ENCODE assay signal across 25 cellular contexts in the genomic region with DNA sequence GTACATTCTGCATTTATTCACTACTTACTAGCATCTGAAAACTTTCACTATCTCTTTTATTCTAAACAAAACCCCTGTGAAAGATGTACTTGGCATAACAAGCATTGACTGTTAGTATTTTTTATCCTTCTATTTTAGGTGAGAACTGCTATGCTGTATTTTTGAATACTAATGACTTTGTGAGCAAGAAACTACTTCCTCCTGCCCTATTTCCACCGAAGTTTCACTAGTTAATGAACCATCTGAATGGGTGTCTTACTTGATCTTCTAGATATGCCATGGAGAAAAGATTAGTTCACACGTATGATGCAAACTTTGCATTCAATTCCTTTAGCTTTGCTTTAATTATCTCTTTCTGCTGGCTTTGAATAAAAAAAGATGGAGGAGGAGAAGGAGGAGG.
"Had no signal": no experiment of that assay in that cellular context is flagged by ENCODE, and none has a peak within 500 bp of the region (broad histone marks: within the 10 kb centered on the region; RNA-seq: fewer than 3 reads in every experiment).

No MANE protein-coding gene starts in this region.

- H3K27ac ChIP-seq: brain microvascular endothelial cell, cardiac muscle cell, SK-N-MC, VCaP had no signal

- H3K27me3 Mint-ChIP-seq: activated CD8-positive, alpha-beta memory T cell treated with anti-CD3 and anti-CD28 coated beads, Interleukin-2, amount 10 ng/mL, durations not matched to agents 7 days and 5 days had no signal

- H3K4me3 ChIP-seq: cardiac muscle cell, SK-N-MC had no signal

- H3K9me3 Mint-ChIP-seq: activated naive CD4-positive, alpha-beta T cell treated with anti-CD3 and anti-CD28 coated beads, Interleukin-2, amount 10 ng/mL, durations not matched to agents 7 days and 5 days; activated naive CD8-positive, alpha-beta T cell treated with anti-CD3 and anti-CD28 coated beads for 36 hours; activated T-cell treated with anti-CD3 and anti-CD28 coated beads, Interleukin-2, amount 50 U/mL, for 4 hours had no signal

- H3K27me3 ChIP-seq: brain microvascular endothelial cell, cardiac muscle cell had no signal

- H3K36me3 Mint-ChIP-seq: activated CD8-positive, alpha-beta memory T cell treated with anti-CD3 and anti-CD28 coated beads, Interleukin-2, amount 10 ng/mL, durations not matched to agents 7 days and 5 days; activated naive CD8-positive, alpha-beta T cell treated with anti-CD3 and anti-CD28 coated beads for 36 hours had no signal

- H3K4me3 Mint-ChIP-seq: activated CD8-positive, alpha-beta memory T cell treated with anti-CD3 and anti-CD28 coated beads, Interleukin-2, amount 10 ng/mL, durations not matched to agents 7 days and 5 days; activated naive CD4-positive, alpha-beta T cell treated with anti-CD3 and anti-CD28 coated beads, Interleukin-2, amount 10 ng/mL, durations not matched to agents 7 days and 5 days; activated naive CD8-positive, alpha-beta T cell treated with anti-CD3 and anti-CD28 coated beads for 36 hours; activated T-cell treated with anti-CD3 and anti-CD28 coated beads, Interleukin-2, amount 50 U/mL, for 4 hours had no signal

- DNase-seq: activated CD4-positive, alpha-beta T cell treated with anti-CD3 and anti-CD28 coated beads for 48 hours; activated CD4-positive, alpha-beta T cell treated with anti-CD3 and anti-CD28 coated beads, Interleukin-2, amount 50 U/mL, for 48 hours; activated CD8-positive, alpha-beta memory T cell treated with anti-CD3 and anti-CD28 coated beads, Interleukin-2, amount 10 ng/mL, durations not matched to agents 7 days and 5 days; activated gamma-delta T cell; activated naive CD4-positive, alpha-beta T cell treated with anti-CD3 and anti-CD28 coated beads, Interleukin-2, amount 10 ng/mL, durations not matched to agents 7 days and 5 days; activated naive CD8-positive, alpha-beta T cell treated with anti-CD3 and anti-CD28 coated beads for 36 hours; activated T-cell treated with anti-CD3 and anti-CD28 coated beads, Interleukin-2, amount 50 U/mL, for 4 hours; brain microvascular endothelial cell; MM.1S; NCI-H1105; NCI-H1436; NCI-H1694 treated with DMSO at 0.1 percent for 48 hours; NCI-H2029 treated with DMSO at 0.1 percent for 48 hours; NCI-H345; NCI-H510A; NCI-H526 treated with DMSO at 0.1 percent for 48 hours; NCI-H82; OCI-M1; RPMI8226; T-helper 1 cell had no signal

- ATAC-seq: activated CD8-positive, alpha-beta memory T cell treated with anti-CD3 and anti-CD28 coated beads, Interleukin-2, amount 10 ng/mL, durations not matched to agents 7 days and 5 days; activated T-cell treated with anti-CD3 and anti-CD28 coated beads, Interleukin-2, amount 50 U/mL, for 4 hours; Panc1; Right ventricle myocardium inferior had no signal

- H3K27ac Mint-ChIP-seq: activated CD8-positive, alpha-beta memory T cell treated with anti-CD3 and anti-CD28 coated beads, Interleukin-2, amount 10 ng/mL, durations not matched to agents 7 days and 5 days; activated naive CD4-positive, alpha-beta T cell treated with anti-CD3 and anti-CD28 coated beads, Interleukin-2, amount 10 ng/mL, durations not matched to agents 7 days and 5 days; activated naive CD8-positive, alpha-beta T cell treated with anti-CD3 and anti-CD28 coated beads for 36 hours had no signal

- H3K36me3 ChIP-seq: brain microvascular endothelial cell, cardiac muscle cell had no signal
